8 cellular contexts compared by ENCODE assay signal in genomic region chr10:78756604-78757442, GRCh38.
DNase-seq lines count a peak whose midpoint lies in the region; ATAC-seq and TF ChIP-seq lines count a peak whose summit lies in the region.

No MANE protein-coding gene starts in this region.

- intact Hi-C loops in heart right ventricle (cut with DNase I), result no loop called here
- intact Hi-C loops in psoas muscle (cut with DNase I), result no loop called here

- TF ChIP-seq CTCF in heart right ventricle (IDR thresholded peaks at IDR 0.05), result no peak
- TF ChIP-seq CTCF in psoas muscle (IDR thresholded peaks at IDR 0.05), result no peak

- peaks cover 24% of the 10 kb centered on the region for H3K4me1 ChIP-seq in adipocyte (ENCODE audit: control insufficient read depth, insufficient read depth, low read length)
- peaks cover 4 to 29% (median 16%) of the 10 kb centered on the region in 9 donors for H3K4me1 ChIP-seq in heart right ventricle
- peaks cover 10% of the 10 kb centered on the region for H3K4me1 ChIP-seq in psoas muscle

- H3K4me3 ChIP-seq in adipocyte (ENCODE audit: low read length), result no peak overlapping the region
- H3K4me3 ChIP-seq in heart right ventricle, result no peak overlapping the region
- H3K4me3 ChIP-seq in psoas muscle, result no peak overlapping the region

- H3K27me3 ChIP-seq in adipocyte (replicated peaks; ENCODE audit: control insufficient read depth, insufficient read depth, low read length), result no peaks in the 10 kb centered on the region
- H3K27me3 ChIP-seq in heart right ventricle, result peaks cover 0 to 12% (median 0%) of the 10 kb centered on the region in 7 donors
- peaks cover 0 to 7% (median 4%) of the 10 kb centered on the region in 3 donors for H3K27me3 ChIP-seq in psoas muscle (ENCODE audit: insufficient read depth in 3 of 3, low read length in 2 of 3)

- H3K9me3 ChIP-seq in adipocyte (ENCODE audit: control insufficient read depth, low read length) (no peaks in the 10 kb centered on the region), heart right ventricle (no peaks in the 10 kb centered on the region), psoas muscle (no peaks in the 10 kb centered on the region)

- 58 to 68% methylated on average over 19 of the region's 19 CpGs for WGBS in heart right ventricle, 2 donors
- 50 to 60% (median 51%) methylated on average over 19 of the region's 19 CpGs for WGBS in psoas muscle, 3 donors

- ATAC-seq in heart right ventricle (peak; percentile 87 to 95 (median 90)), psoas muscle (peak; percentile 89 to 95 (median 94)), HG03469 (IDR thresholded peaks at IDR 0.05; ENCODE audit: unreplicated experiment) (no peak), HG02571 (IDR thresholded peaks at IDR 0.05; ENCODE audit: unreplicated experiment) (no peak), GM19397 (IDR thresholded peaks at IDR 0.05; ENCODE audit: unreplicated experiment) (no peak)

- H3K36me3 ChIP-seq in adipocyte (ENCODE audit: control insufficient read depth, insufficient read depth, low read length, severe bottlenecking) (no peaks in the 10 kb centered on the region), heart right ventricle (no peaks in the 10 kb centered on the region), psoas muscle (ENCODE audit: insufficient read depth in 1 of 2, low read depth in 1 of 2) (no peaks in the 10 kb centered on the region)

- peak; percentile 94 for DNase-seq in AG08396 (ENCODE audit: low spot score)
- peak; percentile 71 for DNase-seq in HuH-7.5 (ENCODE audit: low spot score)
- peak; percentile 98 for DNase-seq in adipocyte (ENCODE audit: low read depth)
- DNase-seq in heart right ventricle, result peak; percentile 59 to 75
- peak; percentile 81 to 89 for DNase-seq in psoas muscle

- H3K9ac ChIP-seq in adipocyte (ENCODE audit: low read length), result peak overlapping the region; percentile 26

- H3K27ac ChIP-seq in heart right ventricle (peak overlapping the region in 7 of 10 donors; percentile 2 to 76 (median 45)), psoas muscle (peak overlapping the region; percentile 16)

Comparison
In these comparisons a context has a peak if more than half of its experiments do, and no peak if none do; other contexts are left out.
1. ATAC-seq: peak in heart right ventricle (8 of 8) and psoas muscle (4 of 4); none in HG03469 (single experiment), HG02571 (single experiment) and GM19397 (single experiment).
2. Peak in every context shown above with its lines, with median percentiles within 50 percentile points of each other: DNase-seq.